24 cellular contexts compared by ENCODE assay signal in genomic region chr10:12346707-12347106, GRCh38.
"Had no signal": no experiment of that assay in that cellular context is flagged by ENCODE, and none has a peak within 500 bp of the region (broad histone marks: within the 10 kb centered on the region; RNA-seq: fewer than 3 reads in every experiment).

No MANE protein-coding gene starts in this region.

- FAIRE-seq: endometrium, frontal cortex, keratinocyte had no signal

- H3K4me1 ChIP-seq: prostate gland, uterus had no signal

- DNase-seq: effector memory CD8-positive, alpha-beta T cell; hypothalamus; left ventricle myocardium superior; lower lobe of right lung; nephron progenitor cell; occipital lobe; stimulated activated CD4-positive, alpha-beta T cell treated with anti-CD3 and anti-CD28 coated beads, Interleukin-12 subunit alpha, Interleukin-12 subunit beta, amount 100 ng/mL, for 4 hours; stimulated activated CD4-positive, alpha-beta T cell treated with anti-CD3 and anti-CD28 coated beads, Interleukin-1b, Interleukin-23, amount 100 ng/mL, for 48 hours; stimulated activated CD4-positive, alpha-beta T cell treated with anti-CD3 and anti-CD28 coated beads, Interleukin-4, amount 100 ng/mL, for 1 hour; stimulated activated CD8-positive, alpha-beta memory T cell treated with anti-CD3 and anti-CD28 coated beads, Interleukin-4, amount 100 ng/mL, for 48 hours; stimulated activated naive CD4-positive, alpha-beta T cell; stimulated activated naive CD8-positive, alpha-beta T cell treated with anti-CD3 and anti-CD28 coated beads, Interleukin-15, amount 100 ng/mL, for 72 hours; transverse colon; upper lobe of right lung; uterus had no signal

- H3K27me3 ChIP-seq: right atrium auricular region, suprapubic skin, transverse colon, uterus had no signal

- H3K36me3 ChIP-seq: lower lobe of right lung, prostate gland, right atrium auricular region, suprapubic skin, transverse colon, upper lobe of right lung, uterus had no signal

- H3K27ac ChIP-seq: lower lobe of right lung, prostate gland, suprapubic skin, upper lobe of right lung had no signal

- H3K27me3 Mint-ChIP-seq: effector memory CD8-positive, alpha-beta T cell had no signal

- H3K27ac Mint-ChIP-seq: nephron progenitor cell had no signal

- H3K9me3 Mint-ChIP-seq: effector memory CD8-positive, alpha-beta T cell; nephron progenitor cell had no signal

- H3K9me3 ChIP-seq: lower lobe of right lung, prostate gland, suprapubic skin, transverse colon, upper lobe of right lung, uterus had no signal

- ATAC-seq: effector memory CD8-positive, alpha-beta T cell; left ventricle myocardium superior; lower lobe of right lung; sciatic nerve; stimulated activated naive CD8-positive, alpha-beta T cell treated with anti-CD3 and anti-CD28 coated beads, Interleukin-15, amount 100 ng/mL, for 72 hours; upper lobe of right lung had no signal

- H3K4me3 ChIP-seq: coronary artery, lower lobe of right lung, prostate gland, right atrium auricular region, smooth muscle cell, suprapubic skin, transverse colon, upper lobe of right lung, uterus had no signal

- H3K4me2 ChIP-seq: smooth muscle cell had no signal
